8 cellular contexts compared by ENCODE assay signal in genomic region chr19:52188822-52189744, GRCh38. TPM values are rescaled to one million over a fixed set of nuclear protein-coding genes. Genes with fewer than 3 reads are reported as not detected.
A peak's percentile ranks its signal among the peaks of the same experiment; 100 is the strongest.
DNase-seq lines count a peak whose midpoint lies in the region; ATAC-seq and TF ChIP-seq lines count a peak whose summit lies in the region.

No MANE protein-coding gene starts in this region.

- H3K4me3 ChIP-seq in epithelial cell of esophagus (ENCODE audit: low read length) (peak overlapping the region; percentile 50), neural cell (ENCODE audit: low read length) (peak overlapping the region; percentile 88)

- TF ChIP-seq RAD21 in neural cell (conservative IDR thresholded peaks at IDR 0.05), result no peak

- H3K27ac ChIP-seq in VCaP (peak overlapping the region; percentile 99), neural cell (ENCODE audit: low read length) (peak overlapping the region; percentile 94)

- H4K20me1 ChIP-seq in neural cell (ENCODE audit: insufficient read depth), result no peaks in the 10 kb centered on the region

- H3K27me3 ChIP-seq in neural cell (ENCODE audit: insufficient read depth, low read depth, low read length), result no peaks in the 10 kb centered on the region

- H3K36me3 ChIP-seq in neural cell (ENCODE audit: insufficient read depth, low read length), result peaks cover 4% of the 10 kb centered on the region

- ATAC-seq in HG03066 (IDR thresholded peaks at IDR 0.05; ENCODE audit: low read depth, unreplicated experiment), result peak; percentile 3

- TF ChIP-seq EP300 in neural cell (conservative IDR thresholded peaks at IDR 0.05; ENCODE audit: poor library complexity, severe bottlenecking), result no peak

- no peaks in the 10 kb centered on the region for H3F3A ChIP-seq in neural cell (ENCODE audit: insufficient read depth, low read length, poor library complexity, severe bottlenecking)

- DNase-seq in activated CD4-positive, alpha-beta T cell treated with anti-CD3 and anti-CD28 coated beads, Interleukin-2, amount 50 U/mL, for 24 hours (ENCODE audit: low read depth in 1 of 2, low spot score in 1 of 2), result peak; percentile 7 to 85
- DNase-seq in activated CD4-positive, alpha-beta T cell treated with anti-CD3 and anti-CD28 coated beads, Interleukin-2, amount 50 U/mL, for 4 hours, result no peak
- peak; percentile 61 for DNase-seq in epithelial cell of esophagus (ENCODE audit: low read depth)
- no peak for DNase-seq in NCI-H1436 (lab: John Stamatoyannopoulos, UW)
- no peak for DNase-seq in NCI-H1048 (lab: John Stamatoyannopoulos, UW)

- H3K9ac ChIP-seq in neural cell (ENCODE audit: low read length), result peak overlapping the region; percentile 79

- TF ChIP-seq CTCF in VCaP (conservative IDR thresholded peaks at IDR 0.05) (no peak), epithelial cell of esophagus (IDR thresholded peaks at IDR 0.05; ENCODE audit: insufficient read depth, low read depth, low read length, missing control alignments) (no peak), neural cell (IDR thresholded peaks at IDR 0.05; ENCODE audit: poor library complexity, severe bottlenecking) (peak; percentile 2)

- H3K79me2 ChIP-seq in neural cell (replicated peaks; ENCODE audit: insufficient read depth, low read length), result peaks cover 41% of the 10 kb centered on the region

- H3K9me2 ChIP-seq in neural cell (ENCODE audit: insufficient read depth, low read length), result no peaks in the 10 kb centered on the region

- H2AFZ ChIP-seq in neural cell (ENCODE audit: low read depth, low read length), result peak overlapping the region; percentile 65

- peak overlapping the region; percentile 54 for H3K4me2 ChIP-seq in neural cell (ENCODE audit: low read length)

- H3K9me3 ChIP-seq in neural cell (ENCODE audit: low read length), result no peaks in the 10 kb centered on the region

TF ChIP-seq in neural cell, 6 proteins besides CTCF, POLR2A, EP300 and RAD21:
- no peak for TF ChIP-seq EZH2 (IDR thresholded peaks at IDR 0.05; ENCODE audit: borderline replicate concordance, insufficient read depth, low read length, poor library complexity, severe bottlenecking)
- TF ChIP-seq POLR2AphosphoS5 (IDR thresholded peaks at IDR 0.05), result peak; percentile 96

RNA-seq across cellular contexts. Expression of gene PPP2R1A, which starts 0.8 kb away (rescaled TPM):
- polyA plus RNA-seq in neural cell, result 394 and 458 TPM in 2 replicates
- 386 and 406 TPM in 2 replicates for polyA minus RNA-seq in neural cell

RNA-seq across cellular contexts. Expression of gene ZNF836, which starts 17.7 kb away (rescaled TPM):
- 13.2 and 24.5 TPM in 2 replicates for polyA plus RNA-seq in neural cell
- polyA minus RNA-seq in neural cell, result 56.5 and 67.3 TPM in 2 replicates

RNA-seq across cellular contexts. Expression of gene ZNF616, which starts 49.3 kb away (rescaled TPM):
- 9.7 and 10.9 TPM in 2 replicates for polyA plus RNA-seq in neural cell
- polyA minus RNA-seq in neural cell, result 53.3 and 61.9 TPM in 2 replicates

Comparison
In these comparisons a context has a peak if more than half of its experiments do, and no peak if none do; other contexts are left out.
1. DNase-seq: peak in activated CD4-positive, alpha-beta T cell treated with anti-CD3 and anti-CD28 coated beads, Interleukin-2, amount 50 U/mL, for 24 hours (2 of 2) and epithelial cell of esophagus (single experiment); none in activated CD4-positive, alpha-beta T cell treated with anti-CD3 and anti-CD28 coated beads, Interleukin-2, amount 50 U/mL, for 4 hours (0 of 2), NCI-H1436 (single experiment) and NCI-H1048 (single experiment).